8 cellular contexts compared by ENCODE assay signal in genomic region chr7:34740840-34741239, GRCh38.
"Had no signal": no experiment of that assay in that cellular context is flagged by ENCODE, and none has a peak within 500 bp of the region (broad histone marks: within the 10 kb centered on the region; RNA-seq: fewer than 3 reads in every experiment).

No MANE protein-coding gene starts in this region.

- DNase-seq: GM23248, GOT3, H7, HFFc6, KBM-7 had no signal

- H3K4me1 ChIP-seq: HAP-1 had no signal

- H3K9ac ChIP-seq: GM23248 had no signal

- H3K36me3 ChIP-seq: HAP-1 had no signal

- H3K9me3 ChIP-seq: HAP-1 had no signal

- H2AFZ ChIP-seq: GM23248 had no signal

- FAIRE-seq: HTR-8/SVneo had no signal

- H3K27ac ChIP-seq: GM23248 had no signal

- H3K4me3 ChIP-seq: GM23248, HAP-1 had no signal

- ATAC-seq: HCT116 had no signal
